Comparison of ENCODE assay signal across 9 cellular contexts in genomic region chr2:138827426-138828054, GRCh38. TPM values are rescaled to one million over a fixed set of nuclear protein-coding genes. Genes with fewer than 3 reads are reported as not detected.
DNase-seq lines count a peak whose midpoint lies in the region; ATAC-seq and TF ChIP-seq lines count a peak whose summit lies in the region.
"Had no signal": no experiment of that assay in that cellular context is flagged by ENCODE, and none has a peak within 500 bp of the region (broad histone marks: within the 10 kb centered on the region; RNA-seq: fewer than 3 reads in every experiment).

No MANE protein-coding gene starts in this region.

- H3K4me1 ChIP-seq in esophagus muscularis mucosa, result no peaks in the 10 kb centered on the region
- H3K4me1 ChIP-seq in naive thymus-derived CD4-positive, alpha-beta T cell (ENCODE audit: control insufficient read depth in 2 of 2, insufficient read depth in 2 of 2, low read length in 2 of 2), result no peaks in the 10 kb centered on the region

- H3K27ac Mint-ChIP-seq in naive thymus-derived CD4-positive, alpha-beta T cell, result no peak overlapping the region

- peak; percentile 35 for DNase-seq in AG09309 (ENCODE audit: low read depth)
- DNase-seq in NCI-H1092 (lab: John Stamatoyannopoulos, UW), result peak; percentile 51
- DNase-seq in esophagus muscularis mucosa (ENCODE audit: extremely low spot score), result no peak
- DNase-seq in naive thymus-derived CD4-positive, alpha-beta T cell, result peak in 6 of 9 donors; percentile 12 to 56 (median 42)
- no peak for DNase-seq in 8988T

- intact Hi-C loops in esophagus muscularis mucosa (cut with DNase I), result loop anchor here (5.0 kb wide), 1 partner anchor 920 kb away; no protein-coding TSS in a partner anchor
- intact Hi-C loops in naive thymus-derived CD4-positive, alpha-beta T cell (cut with micrococcal nuclease), result loop anchor here (1.0 kb wide), 4 partner anchors 340 to 961 kb away; no protein-coding TSS in a partner anchor

- ATAC-seq in HG02642 (IDR thresholded peaks at IDR 0.05; ENCODE audit: poor library complexity, unreplicated experiment), result peak; percentile 72
- ATAC-seq in SK-N-SH treated with all-trans-retinoic acid at 6 μM for 48 hours, result peak; percentile 90
- ATAC-seq in naive thymus-derived CD4-positive, alpha-beta T cell, result peak; percentile 67

- TF ChIP-seq POLR2A in esophagus muscularis mucosa (IDR thresholded peaks at IDR 0.05; ENCODE audit: low read depth), result no peak

- no peak for TF ChIP-seq EP300 in esophagus muscularis mucosa (IDR thresholded peaks at IDR 0.05)

- H3K4me3 ChIP-seq in AG09309 (ENCODE audit: control insufficient read depth, low read depth, low read length), result no peak overlapping the region
- no peak overlapping the region for H3K4me3 ChIP-seq in esophagus muscularis mucosa
- no peak overlapping the region for H3K4me3 ChIP-seq in naive thymus-derived CD4-positive, alpha-beta T cell (ENCODE audit: low read length)

- H3K27ac ChIP-seq in esophagus muscularis mucosa (replicated peaks in 1 of 4), result no peak overlapping the region
- no peak overlapping the region for H3K27ac ChIP-seq in naive thymus-derived CD4-positive, alpha-beta T cell (ENCODE audit: low read depth, low read length)

- TF ChIP-seq CTCF in AG09309 (IDR thresholded peaks at IDR 0.05; ENCODE audit: control insufficient read depth, insufficient read depth, low read depth, low read length, missing control alignments) (peak; percentile 71), GM12872 (IDR thresholded peaks at IDR 0.05; ENCODE audit: insufficient read depth, low read depth, low read length) (peak; percentile 64), esophagus muscularis mucosa (IDR thresholded peaks at IDR 0.05) (peak; percentile 68 to 74 (median 68))

- H3K9me3 Mint-ChIP-seq in naive thymus-derived CD4-positive, alpha-beta T cell, result no peaks in the 10 kb centered on the region

- peaks cover 0 to 17% (median 5%) of the 10 kb centered on the region in 5 donors for H3K27me3 Mint-ChIP-seq in naive thymus-derived CD4-positive, alpha-beta T cell

- 17% methylated on average over 3 of the region's 3 CpGs for WGBS in esophagus muscularis mucosa

- peaks cover 0 to 3% (median 0%) of the 10 kb centered on the region in 7 donors for H3K4me1 Mint-ChIP-seq in naive thymus-derived CD4-positive, alpha-beta T cell

- POLR2A ChIA-PET in naive thymus-derived CD4-positive, alpha-beta T cell (lab: Charles Lee), result no interaction called here

- no peak overlapping the region for H3K4me3 Mint-ChIP-seq in naive thymus-derived CD4-positive, alpha-beta T cell

- H3K9me3 ChIP-seq in esophagus muscularis mucosa, result no peaks in the 10 kb centered on the region
- H3K9me3 ChIP-seq in naive thymus-derived CD4-positive, alpha-beta T cell (ENCODE audit: control insufficient read depth in 2 of 3, low read length in 3 of 3), result no peaks in the 10 kb centered on the region

- H3K27me3 ChIP-seq in esophagus muscularis mucosa, result no peaks in the 10 kb centered on the region
- no peaks in the 10 kb centered on the region for H3K27me3 ChIP-seq in naive thymus-derived CD4-positive, alpha-beta T cell (ENCODE audit: control insufficient read depth in 2 of 2, insufficient read depth in 2 of 2, low read length in 2 of 2)

- no peaks in the 10 kb centered on the region for H3K36me3 Mint-ChIP-seq in naive thymus-derived CD4-positive, alpha-beta T cell

- H3K36me3 ChIP-seq in esophagus muscularis mucosa, result no peaks in the 10 kb centered on the region
- H3K36me3 ChIP-seq in naive thymus-derived CD4-positive, alpha-beta T cell (ENCODE audit: control insufficient read depth in 2 of 3, insufficient read depth in 3 of 3, low read length in 3 of 3), result no peaks in the 10 kb centered on the region

- CTCF ChIA-PET in naive thymus-derived CD4-positive, alpha-beta T cell (lab: Charles Lee), result interaction anchor here (0.7 to 2.8 kb wide), 11 partner anchors 10 to 972 kb away, joined by 3 to 17 read pairs (median 3); no protein-coding TSS in a partner anchor

TF ChIP-seq in SK-N-SH treated with all-trans-retinoic acid at 6 μM for 48 hours, 23 proteins besides CTCF, POLR2A, EP300 and RAD21:
- TF ChIP-seq ZFP3 (CRISPR knock-in tag; IDR thresholded peaks at IDR 0.05), result no peak
- TF ChIP-seq, protein P1, sequence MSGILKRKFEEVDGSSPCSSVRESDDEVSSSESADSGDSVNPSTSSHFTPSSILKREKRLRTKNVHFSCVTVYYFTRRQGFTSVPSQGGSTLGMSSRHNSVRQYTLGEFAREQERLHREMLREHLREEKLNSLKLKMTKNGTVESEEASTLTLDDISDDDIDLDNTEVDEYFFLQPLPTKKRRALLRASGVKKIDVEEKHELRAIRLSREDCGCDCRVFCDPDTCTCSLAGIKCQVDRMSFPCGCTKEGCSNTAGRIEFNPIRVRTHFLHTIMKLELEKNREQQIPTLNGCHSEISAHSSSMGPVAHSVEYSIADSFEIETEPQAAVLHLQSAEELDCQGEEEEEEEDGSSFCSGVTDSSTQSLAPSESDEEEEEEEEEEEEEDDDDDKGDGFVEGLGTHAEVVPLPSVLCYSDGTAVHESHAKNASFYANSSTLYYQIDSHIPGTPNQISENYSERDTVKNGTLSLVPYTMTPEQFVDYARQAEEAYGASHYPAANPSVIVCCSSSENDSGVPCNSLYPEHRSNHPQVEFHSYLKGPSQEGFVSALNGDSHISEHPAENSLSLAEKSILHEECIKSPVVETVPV (CRISPR knock-in tag; IDR thresholded peaks at IDR 0.05), result no peak
- no peak for TF ChIP-seq CSDC2 (CRISPR knock-in tag; IDR thresholded peaks at IDR 0.05)
- TF ChIP-seq, protein P2, sequence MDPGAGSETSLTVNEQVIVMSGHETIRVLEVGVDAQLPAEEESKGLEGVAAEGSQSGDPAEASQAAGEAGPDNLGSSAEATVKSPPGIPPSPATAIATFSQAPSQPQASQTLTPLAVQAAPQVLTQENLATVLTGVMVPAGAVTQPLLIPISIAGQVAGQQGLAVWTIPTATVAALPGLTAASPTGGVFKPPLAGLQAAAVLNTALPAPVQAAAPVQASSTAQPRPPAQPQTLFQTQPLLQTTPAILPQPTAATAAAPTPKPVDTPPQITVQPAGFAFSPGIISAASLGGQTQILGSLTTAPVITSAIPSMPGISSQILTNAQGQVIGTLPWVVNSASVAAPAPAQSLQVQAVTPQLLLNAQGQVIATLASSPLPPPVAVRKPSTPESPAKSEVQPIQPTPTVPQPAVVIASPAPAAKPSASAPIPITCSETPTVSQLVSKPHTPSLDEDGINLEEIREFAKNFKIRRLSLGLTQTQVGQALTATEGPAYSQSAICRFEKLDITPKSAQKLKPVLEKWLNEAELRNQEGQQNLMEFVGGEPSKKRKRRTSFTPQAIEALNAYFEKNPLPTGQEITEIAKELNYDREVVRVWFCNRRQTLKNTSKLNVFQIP (CRISPR knock-in tag; IDR thresholded peaks at IDR 0.05; ENCODE audit: borderline replicate concordance, low read depth), result no peak
- no peak for TF ChIP-seq RARB (CRISPR knock-in tag; IDR thresholded peaks at IDR 0.05)
- TF ChIP-seq ZNF70 (CRISPR knock-in tag; IDR thresholded peaks at IDR 0.05), result no peak
- TF ChIP-seq ESRRG (CRISPR knock-in tag; IDR thresholded peaks at IDR 0.05), result no peak
- TF ChIP-seq ZNF8 (CRISPR knock-in tag; IDR thresholded peaks at IDR 0.05), result no peak
- TF ChIP-seq ZC3H10 (CRISPR knock-in tag; IDR thresholded peaks at IDR 0.05), result no peak
- no peak for TF ChIP-seq PPARA (CRISPR knock-in tag; IDR thresholded peaks at IDR 0.05; ENCODE audit: borderline replicate concordance)
- TF ChIP-seq ZNF565 (CRISPR knock-in tag; conservative IDR thresholded peaks at IDR 0.05; ENCODE audit: low read depth), result no peak
- no peak for TF ChIP-seq TOX (CRISPR knock-in tag; IDR thresholded peaks at IDR 0.05; ENCODE audit: borderline replicate concordance)
- TF ChIP-seq BACH2 (CRISPR knock-in tag; IDR thresholded peaks at IDR 0.05; ENCODE audit: borderline replicate concordance), result no peak
- no peak for TF ChIP-seq SNAI2 (CRISPR knock-in tag; IDR thresholded peaks at IDR 0.05)
- no peak for TF ChIP-seq TCF4 (CRISPR knock-in tag; IDR thresholded peaks at IDR 0.05; ENCODE audit: borderline replicate concordance)
- no peak for TF ChIP-seq ISL1 (CRISPR knock-in tag; IDR thresholded peaks at IDR 0.05)
- TF ChIP-seq ZFP30 (CRISPR knock-in tag; IDR thresholded peaks at IDR 0.05), result no peak
- TF ChIP-seq CREB5 (CRISPR knock-in tag; IDR thresholded peaks at IDR 0.05; ENCODE audit: low read depth), result no peak
- TF ChIP-seq, protein P3, sequence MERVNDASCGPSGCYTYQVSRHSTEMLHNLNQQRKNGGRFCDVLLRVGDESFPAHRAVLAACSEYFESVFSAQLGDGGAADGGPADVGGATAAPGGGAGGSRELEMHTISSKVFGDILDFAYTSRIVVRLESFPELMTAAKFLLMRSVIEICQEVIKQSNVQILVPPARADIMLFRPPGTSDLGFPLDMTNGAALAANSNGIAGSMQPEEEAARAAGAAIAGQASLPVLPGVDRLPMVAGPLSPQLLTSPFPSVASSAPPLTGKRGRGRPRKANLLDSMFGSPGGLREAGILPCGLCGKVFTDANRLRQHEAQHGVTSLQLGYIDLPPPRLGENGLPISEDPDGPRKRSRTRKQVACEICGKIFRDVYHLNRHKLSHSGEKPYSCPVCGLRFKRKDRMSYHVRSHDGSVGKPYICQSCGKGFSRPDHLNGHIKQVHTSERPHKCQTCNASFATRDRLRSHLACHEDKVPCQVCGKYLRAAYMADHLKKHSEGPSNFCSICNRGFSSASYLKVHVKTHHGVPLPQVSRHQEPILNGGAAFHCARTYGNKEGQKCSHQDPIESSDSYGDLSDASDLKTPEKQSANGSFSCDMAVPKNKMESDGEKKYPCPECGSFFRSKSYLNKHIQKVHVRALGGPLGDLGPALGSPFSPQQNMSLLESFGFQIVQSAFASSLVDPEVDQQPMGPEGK (CRISPR knock-in tag; IDR thresholded peaks at IDR 0.05; ENCODE audit: borderline replicate concordance), result no peak

RNA-seq across cellular contexts. Expression of gene NXPH2, which starts 47.4 kb away (rescaled TPM):
- not detected for total RNA-seq in esophagus muscularis mucosa
- total RNA-seq in naive thymus-derived CD4-positive, alpha-beta T cell, result not detected
- polyA plus RNA-seq in naive thymus-derived CD4-positive, alpha-beta T cell, result not detected
- total RNA-seq: mononuclear cell had no signal

Comparison
In these comparisons a context has a peak if more than half of its experiments do, and no peak if none do; other contexts are left out.
1. DNase-seq: peak in AG09309 (single experiment), NCI-H1092 (single experiment) and naive thymus-derived CD4-positive, alpha-beta T cell (6 of 9); none in esophagus muscularis mucosa (single experiment) and 8988T (single experiment).
2. Peak in every context shown above with its lines, with median percentiles within 50 percentile points of each other: CTCF ChIP-seq and ATAC-seq.